ENCODE assay signal across 12 cellular contexts in genomic region chr1:178644308-178645120, GRCh38.
DNase-seq lines count a peak whose midpoint lies in the region; ATAC-seq and TF ChIP-seq lines count a peak whose summit lies in the region.
"Had no signal": no experiment of that assay in that cellular context is flagged by ENCODE, and none has a peak within 500 bp of the region (broad histone marks: within the 10 kb centered on the region; RNA-seq: fewer than 3 reads in every experiment).

No MANE protein-coding gene starts in this region.

- TF ChIP-seq CTCF in AG09319 (IDR thresholded peaks at IDR 0.05; ENCODE audit: low read depth, low read length) (no peak), LNCaP clone FGC (IDR thresholded peaks at IDR 0.05; ENCODE audit: control insufficient read depth, extremely low read depth, insufficient read depth) (no peak), VCaP (conservative IDR thresholded peaks at IDR 0.05) (no peak), upper lobe of left lung (IDR thresholded peaks at IDR 0.05) (no peak), gastroesophageal sphincter (IDR thresholded peaks at IDR 0.05) (no peak)

- H3K4me3 ChIP-seq in LNCaP clone FGC (ENCODE audit: low read depth, low read length) (no peak overlapping the region), upper lobe of left lung (no peak overlapping the region), gastroesophageal sphincter (no peak overlapping the region)

- no peak for TF ChIP-seq POLR2A in upper lobe of left lung (IDR thresholded peaks at IDR 0.05)
- no peak for TF ChIP-seq POLR2A in gastroesophageal sphincter (IDR thresholded peaks at IDR 0.05)

- H3K9me3 ChIP-seq in upper lobe of left lung (no peaks in the 10 kb centered on the region), gastroesophageal sphincter (no peaks in the 10 kb centered on the region)

- H3K27me3 ChIP-seq in upper lobe of left lung (no peaks in the 10 kb centered on the region), gastroesophageal sphincter (no peaks in the 10 kb centered on the region)

- TF ChIP-seq EP300 in upper lobe of left lung (IDR thresholded peaks at IDR 0.05) (no peak), gastroesophageal sphincter (IDR thresholded peaks at IDR 0.05) (no peak)

- DNase-seq in AG09319 (ENCODE audit: extremely low read depth, low read depth), result peak; percentile 45
- peak; percentile 27 for DNase-seq in LNCaP clone FGC (ENCODE audit: low read depth)
- DNase-seq in iris pigment epithelial cell (ENCODE audit: low read depth), result peak; percentile 51
- DNase-seq in upper lobe of left lung, result no peak
- no peak for DNase-seq in SW480 (ENCODE audit: low spot score)
- DNase-seq: activated T-cell treated with anti-CD3 and anti-CD28 coated beads, Interleukin-2, amount 50 U/mL, for 4 hours; stimulated activated CD4-positive, alpha-beta T cell treated with anti-CD3 and anti-CD28 coated beads, Interleukin-12 subunit alpha, Interleukin-12 subunit beta, amount 100 ng/mL, for 4 hours; stimulated activated naive CD8-positive, alpha-beta T cell treated with anti-CD3 and anti-CD28 coated beads, Interleukin-15, amount 100 ng/mL, for 72 hours; T-helper 2 cell had no signal

- H3K4me1 ChIP-seq in upper lobe of left lung (no peaks in the 10 kb centered on the region), gastroesophageal sphincter (peaks cover 0 to 12% (median 0%) of the 10 kb centered on the region in 3 donors)

- H3K27ac ChIP-seq in VCaP (peak overlapping the region; percentile 0; the same call in 1 of the 2 replicates), upper lobe of left lung (no peak overlapping the region), gastroesophageal sphincter (no peak overlapping the region)

- H3K36me3 ChIP-seq in upper lobe of left lung (no peaks in the 10 kb centered on the region), gastroesophageal sphincter (no peaks in the 10 kb centered on the region)

- 31% methylated on average over 4 of the region's 4 CpGs for WGBS in upper lobe of left lung, 2 donors
- 27 to 39% methylated on average over 3 to 4 of the region's 4 CpGs for WGBS in gastroesophageal sphincter (ENCODE audit: low coverage in 1 of 2), 2 donors

- ATAC-seq in upper lobe of left lung (ENCODE audit: low FRiP score in 2 of 2), result no peak
- no peak for ATAC-seq in GM18858 (IDR thresholded peaks at IDR 0.05; ENCODE audit: unreplicated experiment)
- ATAC-seq in gastroesophageal sphincter, result no peak
- ATAC-seq: activated T-cell treated with anti-CD3 and anti-CD28 coated beads, Interleukin-2, amount 50 U/mL, for 4 hours; stimulated activated naive CD8-positive, alpha-beta T cell treated with anti-CD3 and anti-CD28 coated beads, Interleukin-15, amount 100 ng/mL, for 72 hours had no signal

Comparison
In these comparisons a context has a peak if more than half of its experiments do, and no peak if none do; other contexts are left out.
1. DNase-seq: peak in AG09319 (single experiment), LNCaP clone FGC (single experiment) and iris pigment epithelial cell (single experiment); none in upper lobe of left lung (0 of 2) and SW480 (single experiment).